8 cellular contexts compared by ENCODE assay signal in the genomic region with DNA sequence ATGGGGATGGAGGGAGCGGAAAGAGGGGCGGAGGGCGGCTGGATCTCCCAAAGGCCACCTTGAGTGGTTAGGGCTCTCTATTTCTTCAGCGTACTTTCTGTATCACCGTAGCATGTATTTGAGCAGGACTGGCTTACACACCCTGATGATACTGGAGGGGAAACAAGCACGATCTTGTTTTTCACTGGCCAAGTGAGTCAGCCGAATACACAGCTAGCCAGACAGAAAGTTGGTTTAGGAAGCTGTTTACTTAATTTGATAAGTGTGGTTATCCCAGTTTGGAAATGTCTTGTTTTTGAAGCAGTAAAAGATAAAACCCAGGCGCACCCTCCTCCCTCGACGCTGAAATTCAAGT. TPM values are rescaled to one million over a fixed set of nuclear protein-coding genes. Genes with fewer than 3 reads are reported as not detected.
DNase-seq lines count a peak whose midpoint lies in the region; ATAC-seq, FAIRE-seq and TF ChIP-seq lines count a peak whose summit lies in the region.

No MANE protein-coding gene starts in this region.

- no peak for TF ChIP-seq RAD21 in HCT116 (IDR thresholded peaks at IDR 0.05; ENCODE audit: low read depth)

- TF ChIP-seq CTCF in Calu3 (IDR thresholded peaks at IDR 0.05; ENCODE audit: unreplicated experiment) (no peak), HCT116 (IDR thresholded peaks at IDR 0.05 in 2 of 3, conservative IDR thresholded peaks at IDR 0.05 in 1 of 3; ENCODE audit: borderline replicate concordance in 1 of 3, insufficient read depth in 1 of 3, low read depth in 2 of 3, low read length in 2 of 3) (no peak), esophagus squamous epithelium (IDR thresholded peaks at IDR 0.05) (no peak)

- DNase-seq in Calu3: peak; percentile 3
- no peak for DNase-seq in HCT116 (ENCODE audit: low read depth, low spot score)
- peak; percentile 57 for DNase-seq in SW480 (ENCODE audit: low spot score)
- no peak for DNase-seq in esophagus squamous epithelium (lab: John Stamatoyannopoulos, UW)
- DNase-seq in natural killer cell treated with Interleukin-12 subunit alpha and Interleukin-12 subunit beta and Interleukin-15 and Interleukin-18, amount 100 ng/mL, for 72 hours (ENCODE audit: low spot score): no peak
- DNase-seq in GM12891 (ENCODE audit: insufficient read length, low spot score): no peak
- no peak for DNase-seq in SK-N-DZ (ENCODE audit: low spot score)
- DNase-seq in D341Med (ENCODE audit: low spot score): no peak

- H3K27ac Mint-ChIP-seq in Calu3 (ENCODE audit: unreplicated experiment): peak overlapping the region; percentile 92
- peak overlapping the region; percentile 96 to 99 for H3K27ac Mint-ChIP-seq in natural killer cell treated with Interleukin-12 subunit alpha and Interleukin-12 subunit beta and Interleukin-15 and Interleukin-18, amount 100 ng/mL, for 72 hours

- no peak overlapping the region for H2AFZ ChIP-seq in HCT116 (ENCODE audit: low read depth, low read length, poor library complexity, severe bottlenecking)

- H3K9me2 ChIP-seq in HCT116 (ENCODE audit: insufficient read depth): no peaks in the 10 kb centered on the region

- H3K4me3 ChIP-seq in HCT116 (replicated peaks in 1 of 2; ENCODE audit: low read depth in 1 of 2, low read length in 2 of 2): peak overlapping the region; percentile 85 to 97
- H3K4me3 ChIP-seq in esophagus squamous epithelium: peak overlapping the region; percentile 89 to 100 (median 98)

- BruUV-seq in Calu3 (replicated peaks; lab: Mats Ljungman, UMichigan) (no TSS peak), HCT116 (replicated peaks; lab: Mats Ljungman, UMichigan) (no TSS peak)

- no peak for FAIRE-seq in GM12891 (lab: Jason Lieb, UNC)

- no peaks in the 10 kb centered on the region for H3K9me3 ChIP-seq in HCT116 (ENCODE audit: control insufficient read depth in 1 of 2, insufficient read depth in 1 of 2, low read depth in 1 of 2, low read length in 2 of 2)
- H3K9me3 ChIP-seq in esophagus squamous epithelium: no peaks in the 10 kb centered on the region

- H3K27ac ChIP-seq in HCT116 (ENCODE audit: low read depth, low read length): peak overlapping the region; percentile 70
- peak overlapping the region; percentile 99 to 100 (median 100) for H3K27ac ChIP-seq in esophagus squamous epithelium

- WGBS in esophagus squamous epithelium, 2 donors: 1 to 3% methylated on average over 6 to 9 of the region's 10 CpGs

- TF ChIP-seq POLR2A in HCT116 (IDR thresholded peaks at IDR 0.05; ENCODE audit: borderline replicate concordance, extremely low read depth, insufficient read depth, insufficient read length) (no peak), esophagus squamous epithelium (IDR thresholded peaks at IDR 0.05) (no peak), GM12891 (IDR thresholded peaks at IDR 0.05; ENCODE audit: low read depth, low read length) (no peak)

- H3K4me3 Mint-ChIP-seq in Calu3 (ENCODE audit: low read depth, unreplicated experiment): peak overlapping the region; percentile 83
- H3K4me3 Mint-ChIP-seq in natural killer cell treated with Interleukin-12 subunit alpha and Interleukin-12 subunit beta and Interleukin-15 and Interleukin-18, amount 100 ng/mL, for 72 hours: peak overlapping the region; percentile 99

- peak; percentile 23 for ATAC-seq in HCT116
- peak; percentile 7 to 45 for ATAC-seq in natural killer cell treated with Interleukin-12 subunit alpha and Interleukin-12 subunit beta and Interleukin-15 and Interleukin-18, amount 100 ng/mL, for 72 hours

- peak overlapping the region; percentile 89 for H3K4me2 ChIP-seq in HCT116 (ENCODE audit: low read length)

- peaks cover 36% of the 10 kb centered on the region for H3K4me1 Mint-ChIP-seq in Calu3 (ENCODE audit: low read depth, unreplicated experiment)
- peaks cover 46 to 56% of the 10 kb centered on the region in 2 donors for H3K4me1 Mint-ChIP-seq in natural killer cell treated with Interleukin-12 subunit alpha and Interleukin-12 subunit beta and Interleukin-15 and Interleukin-18, amount 100 ng/mL, for 72 hours (ENCODE audit: low read depth in 2 of 2)

- no peaks in the 10 kb centered on the region for H3K9me3 Mint-ChIP-seq in Calu3 (ENCODE audit: low read depth, unreplicated experiment)
- H3K9me3 Mint-ChIP-seq in natural killer cell treated with Interleukin-12 subunit alpha and Interleukin-12 subunit beta and Interleukin-15 and Interleukin-18, amount 100 ng/mL, for 72 hours: no peaks in the 10 kb centered on the region

- H3K36me3 Mint-ChIP-seq in Calu3 (ENCODE audit: insufficient read depth, unreplicated experiment): peaks cover 37% of the 10 kb centered on the region
- H3K36me3 Mint-ChIP-seq in natural killer cell treated with Interleukin-12 subunit alpha and Interleukin-12 subunit beta and Interleukin-15 and Interleukin-18, amount 100 ng/mL, for 72 hours: no peaks in the 10 kb centered on the region

- H3K27me3 Mint-ChIP-seq in Calu3 (ENCODE audit: unreplicated experiment): no peaks in the 10 kb centered on the region
- H3K27me3 Mint-ChIP-seq in natural killer cell treated with Interleukin-12 subunit alpha and Interleukin-12 subunit beta and Interleukin-15 and Interleukin-18, amount 100 ng/mL, for 72 hours: no peaks in the 10 kb centered on the region

- intact Hi-C loops in Calu3 (cut with micrococcal nuclease; ENCODE audit: unreplicated experiment): no loop called here
- intact Hi-C loops in HCT116 (cut with micrococcal nuclease): loop anchor here (2.0 kb wide), 1 partner anchor 133 kb away; a partner anchor contains a TSS
- intact Hi-C loops in esophagus squamous epithelium (cut with DNase I): no loop called here

- H3K4me1 ChIP-seq in HCT116 (ENCODE audit: control insufficient read depth in 1 of 2, insufficient read depth in 2 of 2, low read length in 2 of 2) (peaks cover 18 to 29% of the 10 kb centered on the region in 2 experiments), esophagus squamous epithelium (peaks cover 13 to 59% (median 27%) of the 10 kb centered on the region in 3 donors)

- CTCF ChIA-PET in Calu3 (lab: Charles Lee) (interaction anchor here (0.7 to 1.5 kb wide), 3 partner anchors 11 to 320 kb away, joined by 3 to 5 read pairs (median 4); no protein-coding TSS in a partner anchor), HCT116 (lab: Charles Lee) (interaction anchor here (0.9 to 1.5 kb wide), 3 partner anchors 42 to 655 kb away, joined by 3 to 4 read pairs (median 4); no protein-coding TSS in a partner anchor)

- H3K36me3 ChIP-seq in HCT116 (ENCODE audit: control insufficient read depth in 1 of 2, insufficient read depth in 2 of 2, low read length in 2 of 2) (peaks cover 0 to 2% of the 10 kb centered on the region in 2 experiments; a peak in 2 of 4 replicates), esophagus squamous epithelium (peaks cover 0 to 25% (median 0%) of the 10 kb centered on the region in 3 donors)

- POLR2A ChIA-PET in HCT116 (lab: Charles Lee): interaction anchor here (1.0 to 2.2 kb wide), 4 partner anchors 10 to 320 kb away, joined by 4 to 7 read pairs (median 5); no protein-coding TSS in a partner anchor

- RAD21 ChIA-PET in HCT116 (lab: Charles Lee; ENCODE audit: low non-redundant PET in 1 of 2, low total read pairs in 2 of 2, uncharacterized antibody in 2 of 2, unreplicated experiment in 2 of 2): no interaction called here

- H3K79me2 ChIP-seq in HCT116 (ENCODE audit: insufficient read depth, low read length): peaks cover 55% of the 10 kb centered on the region

- H4K20me1 ChIP-seq in HCT116 (ENCODE audit: insufficient read depth): peaks cover 8% of the 10 kb centered on the region; the same call in 1 of the 2 replicates

- H3K9ac ChIP-seq in HCT116 (ENCODE audit: low read length): peak overlapping the region; percentile 83

- H3K27me3 ChIP-seq in HCT116 (ENCODE audit: insufficient read depth, low read length): no peaks in the 10 kb centered on the region
- no peaks in the 10 kb centered on the region for H3K27me3 ChIP-seq in esophagus squamous epithelium

TF ChIP-seq in HCT116, 20 proteins besides CTCF, POLR2A, EP300 and RAD21 (continues in another document):
- no peak for TF ChIP-seq POLR2AphosphoS5 (IDR thresholded peaks at IDR 0.05; ENCODE audit: low read depth, low read length)

TF ChIP-seq in GM12891, 5 proteins besides CTCF, POLR2A, EP300 and RAD21:
- TF ChIP-seq TAF1 (IDR thresholded peaks at IDR 0.05; ENCODE audit: low read depth, low read length) (no peak), PAX5 (IDR thresholded peaks at IDR 0.05; ENCODE audit: insufficient read depth, low read length, severe bottlenecking) (no peak), POU2F2 (IDR thresholded peaks at IDR 0.05; ENCODE audit: low read depth, low read length) (no peak), SPI1 (IDR thresholded peaks at IDR 0.05; ENCODE audit: low read depth, low read length) (no peak), POLR2AphosphoS5 (IDR thresholded peaks at IDR 0.05; ENCODE audit: low read depth, low read length) (no peak)

RNA-seq across cellular contexts. Expression of a gene that starts 0.5 kb away (rescaled TPM):
- total RNA-seq in Calu3 (2022): 91.1 and 96.7 TPM in 2 replicates
- total RNA-seq in HCT116 (2021; ENCODE audit: unreplicated experiment): 42.5 TPM
- polyA plus RNA-seq in HCT116 (2012): 46.4 and 54.2 TPM in 2 replicates
- 100 to 1,000 TPM in 1 of 4 donors, 10 to 100 TPM in 3; 58.4 to 140 (median 84.4) TPM for total RNA-seq in esophagus squamous epithelium
- 10 to 100 TPM; 71.5 to 95.4 TPM for total RNA-seq in natural killer cell treated with Interleukin-12 subunit alpha and Interleukin-12 subunit beta and Interleukin-15 and Interleukin-18, amount 100 ng/mL, for 72 hours
- 40.4 TPM for polyA plus RNA-seq in GM12891 (2012; ENCODE audit: low read depth, missing spikeins)
- polyA plus RNA-seq in SK-N-DZ (2014; cell fraction: cytosol; rRNA removed): 24.5 and 28.3 TPM in 2 replicates
- polyA plus RNA-seq in SK-N-DZ (2014; cell fraction: nucleus; rRNA removed): 35.1 and 39.8 TPM in 2 replicates

RNA-seq across cellular contexts. Expression of a gene that starts 49.7 kb away (rescaled TPM):
- total RNA-seq in Calu3 (2022) (31.0 and 33.7 TPM in 2 replicates), HCT116 (2021; ENCODE audit: unreplicated experiment) (38.4 TPM), esophagus squamous epithelium (10 to 100 TPM; 16.6 to 20.2 (median 18.4) TPM)
- 23.8 and 30.7 TPM in 2 replicates for polyA plus RNA-seq in HCT116 (2012)
- total RNA-seq in natural killer cell treated with Interleukin-12 subunit alpha and Interleukin-12 subunit beta and Interleukin-15 and Interleukin-18, amount 100 ng/mL, for 72 hours: 10 to 100 TPM; 58.8 to 61.1 TPM
- 25.3 TPM for polyA plus RNA-seq in GM12891 (2012; ENCODE audit: low read depth, missing spikeins)
- 31.3 and 34.1 TPM in 2 replicates for polyA plus RNA-seq in SK-N-DZ (2014; cell fraction: cytosol; rRNA removed)
- 33.8 and 39.1 TPM in 2 replicates for polyA plus RNA-seq in SK-N-DZ (2014; cell fraction: nucleus; rRNA removed)

Comparison
In these comparisons a context has a peak if more than half of its experiments do, and no peak if none do; other contexts are left out.
1. DNase-seq: peak in Calu3 (single experiment) and SW480 (single experiment); none in HCT116 (single experiment), esophagus squamous epithelium (single experiment), natural killer cell treated with Interleukin-12 subunit alpha and Interleukin-12 subunit beta and Interleukin-15 and Interleukin-18, amount 100 ng/mL, for 72 hours (single experiment), GM12891 (single experiment), SK-N-DZ (single experiment) and D341Med (single experiment).